Comparison of ENCODE assay signal across 8 cellular contexts in genomic region chr3:148992027-148992634, GRCh38. TPM values are rescaled to one million over a fixed set of nuclear protein-coding genes. Genes with fewer than 3 reads are reported as not detected.
A peak's percentile ranks its signal among the peaks of the same experiment; 100 is the strongest.
DNase-seq lines count a peak whose midpoint lies in the region; TF ChIP-seq lines count a peak whose summit lies in the region.

No MANE protein-coding gene starts in this region.

- H3K79me2 ChIP-seq in H9 (ENCODE audit: insufficient read depth, low read length): peaks cover 2% of the 10 kb centered on the region; the same call in 1 of the 2 replicates

- no peak overlapping the region for H2AFZ ChIP-seq in H9 (ENCODE audit: low read length)

- no peak overlapping the region for H4K91ac ChIP-seq in H9 (ENCODE audit: insufficient read length, low read depth, low read length)

- H3K27ac Mint-ChIP-seq in H9 (no peak overlapping the region), type B pancreatic cell (peak overlapping the region; percentile 65)

- no peaks in the 10 kb centered on the region for H3K79me1 ChIP-seq in H9 (ENCODE audit: insufficient read depth, low read depth, low read length, poor library complexity, severe bottlenecking)

- no peak for TF ChIP-seq CTCF in H9 (conservative IDR thresholded peaks at IDR 0.05)
- no peak for TF ChIP-seq CTCF in epithelial cell of proximal tubule (conservative IDR thresholded peaks at IDR 0.05; ENCODE audit: low read depth, low read length)
- no peak for TF ChIP-seq CTCF in type B pancreatic cell (conservative IDR thresholded peaks at IDR 0.05)

- H3K27ac ChIP-seq in H9 (ENCODE audit: insufficient read length, low read depth, low read length) (no peak overlapping the region), muscle layer of colon (ENCODE audit: low read depth, low read length) (peak overlapping the region; percentile 93)

- H3K23ac ChIP-seq in H9 (ENCODE audit: insufficient read length, low read depth, low read length): no peak overlapping the region

- H3K4me1 ChIP-seq in H9 (ENCODE audit: insufficient read depth, low read length) (peaks cover 3% of the 10 kb centered on the region), muscle layer of colon (ENCODE audit: insufficient read depth, low read length) (peaks cover 35% of the 10 kb centered on the region)

- peaks cover 4% of the 10 kb centered on the region for H3K23me2 ChIP-seq in H9 (ENCODE audit: insufficient read length, low read depth, low read length, poor library complexity, severe bottlenecking)

- H4K5ac ChIP-seq in H9 (ENCODE audit: insufficient read length, low read depth, low read length): no peak overlapping the region

- H3T11ph ChIP-seq in H9 (ENCODE audit: low read length): no peak overlapping the region

- H3K4me1 Mint-ChIP-seq in H9 (peaks cover 19 to 24% of the 10 kb centered on the region in 2 experiments), type B pancreatic cell (ENCODE audit: unreplicated experiment) (peaks cover 11% of the 10 kb centered on the region)

- H3K9me3 Mint-ChIP-seq in H9 (no peaks in the 10 kb centered on the region), type B pancreatic cell (no peaks in the 10 kb centered on the region)

- no peak overlapping the region for H4K8ac ChIP-seq in H9 (replicated peaks; ENCODE audit: insufficient read length, low read depth, low read length)

- WGBS in H9 (ENCODE audit: extremely low coverage, insufficient read length, low lambda C conversion rate): no CpG with 5 or more reads among the region's 34 CpGs

- H3K9ac ChIP-seq in H9 (ENCODE audit: extremely low read depth, insufficient read length, low read length) (no peak overlapping the region), muscle layer of colon (ENCODE audit: low read length) (peak overlapping the region; percentile 73)

- H3K36me3 ChIP-seq in muscle layer of colon (ENCODE audit: insufficient read depth, low read length): peaks cover 29% of the 10 kb centered on the region

- no peak overlapping the region for H2BK20ac ChIP-seq in H9 (ENCODE audit: low read depth, low read length, poor library complexity, severe bottlenecking)

- H3K9me3 ChIP-seq in H9 (ENCODE audit: control insufficient read depth, low read depth, low read length) (no peaks in the 10 kb centered on the region), muscle layer of colon (ENCODE audit: low read length) (no peaks in the 10 kb centered on the region)

- H3K14ac ChIP-seq in H9 (ENCODE audit: insufficient read depth, low read length): peak overlapping the region; percentile 34; the same call in 1 of the 2 replicates

- DNase-seq in SIG-M5 treated with dmso at 0.1 percent for 504 hours (lab: John Stamatoyannopoulos, UW; ENCODE audit: unreplicated experiment) (peak; percentile 25), SIG-M5 (lab: John Stamatoyannopoulos, UW) (no peak), H9 (peak; percentile 44), LHCN-M2 (ENCODE audit: low read depth) (peak; percentile 37), epithelial cell of proximal tubule (ENCODE audit: low read depth) (no peak), type B pancreatic cell (ENCODE audit: extremely low spot score, unreplicated experiment) (peak; percentile 73)
- peak; percentile 40 to 44 for DNase-seq in activated CD4-positive, alpha-beta T cell treated with anti-CD3 and anti-CD28 coated beads, Interleukin-2, amount 50 U/mL, for 48 hours

- peak overlapping the region; percentile 41 for H3K4me2 ChIP-seq in H9 (ENCODE audit: insufficient read depth, insufficient read length, low read length)

- no peak overlapping the region for H2BK5ac ChIP-seq in H9 (ENCODE audit: insufficient read length, low read length)

- no peak overlapping the region for H2BK120ac ChIP-seq in H9 (ENCODE audit: low read depth, low read length, poor library complexity, severe bottlenecking)

- H2BK15ac ChIP-seq in H9 (ENCODE audit: low read depth, low read length): no peak overlapping the region

- peak overlapping the region; percentile 70 to 77 for H3K4me3 Mint-ChIP-seq in H9
- peak overlapping the region; percentile 85 for H3K4me3 Mint-ChIP-seq in type B pancreatic cell

- no peak overlapping the region for H2AK5ac ChIP-seq in H9 (ENCODE audit: insufficient read length, low read length)

- peak overlapping the region; percentile 88 for H3K4me3 ChIP-seq in epithelial cell of proximal tubule (ENCODE audit: low read depth, low read length)
- H3K4me3 ChIP-seq in muscle layer of colon (ENCODE audit: low read depth in 1 of 2, low read length in 2 of 2): peak overlapping the region; percentile 64 to 89

- H3K56ac ChIP-seq in H9 (ENCODE audit: insufficient read length, low read depth, low read length): no peak overlapping the region

- H3K18ac ChIP-seq in H9 (ENCODE audit: insufficient read length, low read depth, low read length): no peak overlapping the region

- no peak overlapping the region for H2BK12ac ChIP-seq in H9 (ENCODE audit: insufficient read length, low read depth, low read length)

- H4K20me1 ChIP-seq in H9 (ENCODE audit: control insufficient read depth, insufficient read depth, insufficient read length): no peaks in the 10 kb centered on the region

- H3K4ac ChIP-seq in H9 (ENCODE audit: low read depth, low read length): no peak overlapping the region

- no peaks in the 10 kb centered on the region; the same call in 1 of the 2 replicates for H3K27me3 ChIP-seq in H9 (ENCODE audit: insufficient read depth, low read length)
- no peaks in the 10 kb centered on the region for H3K27me3 ChIP-seq in muscle layer of colon (ENCODE audit: control insufficient read depth in 1 of 2, insufficient read depth in 2 of 2, low read length in 2 of 2)

- H3K27me3 Mint-ChIP-seq in H9 (ENCODE audit: low read depth) (peaks cover 18% of the 10 kb centered on the region), type B pancreatic cell (peaks cover 6% of the 10 kb centered on the region)

- H3K36me3 Mint-ChIP-seq in H9 (ENCODE audit: insufficient read depth in 1 of 3, low read depth in 3 of 3) (peaks cover 2 to 22% (median 20%) of the 10 kb centered on the region in 3 experiments; a peak in 5 of 7 replicates), type B pancreatic cell (peaks cover 17% of the 10 kb centered on the region)

RNA-seq across cellular contexts. Expression of gene GYG1, which starts 0.8 kb away (rescaled TPM):
- total RNA-seq in H9 (2021) (31.5 and 32.0 TPM in 2 replicates), LHCN-M2 (2014; rRNA removed) (20.2 and 35.2 TPM in 2 replicates), epithelial cell of proximal tubule (18.0 and 40.8 TPM in 2 replicates), type B pancreatic cell (ENCODE audit: low replicate concordance) (33.1 and 46.8 TPM in 2 replicates)
- 53.5 TPM for polyA plus RNA-seq in LHCN-M2 (2012)

Comparison
In these comparisons a context has a peak if more than half of its experiments do, and no peak if none do; other contexts are left out.
1. DNase-seq: peak in SIG-M5 treated with dmso at 0.1 percent for 504 hours (single experiment), H9 (single experiment), LHCN-M2 (single experiment), activated CD4-positive, alpha-beta T cell treated with anti-CD3 and anti-CD28 coated beads, Interleukin-2, amount 50 U/mL, for 48 hours (2 of 2) and type B pancreatic cell (single experiment); none in SIG-M5 (single experiment) and epithelial cell of proximal tubule (single experiment).